Comparison of ENCODE assay signal across 12 cellular contexts in the genomic region with DNA sequence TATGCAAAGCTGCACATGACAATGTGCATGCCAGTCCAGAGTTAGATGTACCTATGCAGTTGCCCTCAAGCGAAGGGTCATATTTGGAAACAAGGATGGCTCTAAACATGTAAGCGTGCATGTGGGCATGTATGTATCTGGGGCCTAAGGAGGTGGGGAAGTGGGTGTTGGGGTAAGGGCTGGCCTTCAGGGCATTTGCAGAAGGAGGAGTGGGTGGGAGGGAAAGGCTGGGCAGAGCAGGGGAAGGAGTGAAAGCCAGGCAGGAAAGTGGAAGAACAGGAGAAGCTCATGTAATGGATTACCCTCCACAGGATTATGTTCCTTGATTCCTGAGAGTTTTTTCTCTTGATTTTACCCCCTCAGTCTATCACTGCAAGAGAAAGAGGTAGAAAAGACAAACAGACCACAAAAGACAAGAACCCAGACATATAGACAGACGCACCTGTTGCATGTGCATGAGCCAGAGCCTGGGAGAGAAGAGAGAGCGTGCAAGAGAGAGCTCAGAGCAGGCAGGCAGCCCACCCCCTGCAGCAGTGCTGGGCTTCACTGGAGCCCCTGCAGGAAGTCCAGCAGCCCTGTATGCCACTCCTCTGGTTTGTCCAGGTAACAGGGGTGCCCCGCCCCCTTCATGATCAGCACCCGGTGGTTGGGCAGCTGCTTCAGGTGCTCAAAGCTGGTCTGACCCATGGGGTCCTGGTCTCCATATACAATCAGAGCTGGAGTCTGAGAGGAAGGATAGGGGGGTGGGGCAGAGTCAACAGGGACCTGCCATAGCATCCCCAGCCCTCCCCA. TPM values are rescaled to one million over a fixed set of nuclear protein-coding genes. Genes with fewer than 3 reads are reported as not detected.
DNase-seq lines count a peak whose midpoint lies in the region; ATAC-seq, FAIRE-seq and TF ChIP-seq lines count a peak whose summit lies in the region.
"Had no signal": no experiment of that assay in that cellular context is flagged by ENCODE, and none has a peak within 500 bp of the region (broad histone marks: within the 10 kb centered on the region; RNA-seq: fewer than 3 reads in every experiment).

No MANE protein-coding gene starts in this region.

- no peak for ATAC-seq in left cardiac atrium
- ATAC-seq in RWPE2 (ENCODE audit: low read depth), result no peak
- ATAC-seq in GM21447 (IDR thresholded peaks at IDR 0.05; ENCODE audit: unreplicated experiment), result no peak

- H3K27me3 ChIP-seq in left ventricle myocardium inferior (ENCODE audit: low read depth), result no peaks in the 10 kb centered on the region
- no peaks in the 10 kb centered on the region for H3K27me3 ChIP-seq in RWPE2 (ENCODE audit: insufficient read depth, poor library complexity, severe bottlenecking)
- H3K27me3 ChIP-seq: SJSA1 had no signal

- DNase-seq in left ventricle myocardium inferior (no peak), left cardiac atrium (no peak), RWPE2 (ENCODE audit: low spot score) (no peak), urothelium cell line (ENCODE audit: low spot score) (no peak), islet precursor cell (no peak), OCI-M2 (lab: John Stamatoyannopoulos, UW; ENCODE audit: unreplicated experiment) (no peak)
- DNase-seq: activated CD8-positive, alpha-beta memory T cell treated with anti-CD3 and anti-CD28 coated beads, Interleukin-2, amount 50 U/mL, for 4 hours; DMS79; HCEC 1CT had no signal

- peaks cover 85% of the 10 kb centered on the region for H3K4me1 ChIP-seq in left ventricle myocardium inferior
- peaks cover 1% of the 10 kb centered on the region for H3K4me1 ChIP-seq in RWPE2 (ENCODE audit: insufficient read depth, poor library complexity, severe bottlenecking)

- no peaks in the 10 kb centered on the region for H3K36me3 ChIP-seq in left ventricle myocardium inferior
- H3K36me3 ChIP-seq in RWPE2 (ENCODE audit: low read depth), result no peaks in the 10 kb centered on the region

- FAIRE-seq in urothelium cell line (lab: Jason Lieb, UNC), result peak; percentile 42

- H3K4me3 ChIP-seq in left ventricle myocardium inferior (no peak overlapping the region), RWPE2 (ENCODE audit: severe bottlenecking) (no peak overlapping the region), iPS-18c (ENCODE audit: insufficient read depth, low read depth, low read length) (0 out of 2 replicates have a peak overlapping the region, but pooled peaks have one; percentile 76)

- intact Hi-C loops in left ventricle myocardium inferior (cut with micrococcal nuclease) (no loop called here), left cardiac atrium (cut with DNase I) (no loop called here)

- H3K27ac ChIP-seq in left ventricle myocardium inferior (replicated peaks), result peak overlapping the region; percentile 98
- H3K27ac ChIP-seq in RWPE2 (ENCODE audit: poor library complexity, severe bottlenecking), result peak overlapping the region; percentile 75
- H3K27ac ChIP-seq: SJSA1 had no signal

- H3K9me3 ChIP-seq in left ventricle myocardium inferior (replicated peaks) (no peaks in the 10 kb centered on the region), RWPE2 (ENCODE audit: severe bottlenecking) (no peaks in the 10 kb centered on the region), iPS-18c (ENCODE audit: control insufficient read depth, insufficient read depth, low read length) (no peaks in the 10 kb centered on the region)
- H3K9me3 ChIP-seq: SJSA1 had no signal

- no peak for TF ChIP-seq CTCF in left ventricle myocardium inferior (IDR thresholded peaks at IDR 0.05; ENCODE audit: borderline replicate concordance)
- TF ChIP-seq CTCF in RWPE2 (IDR thresholded peaks at IDR 0.05; ENCODE audit: poor library complexity, severe bottlenecking), result no peak

RNA-seq across cellular contexts. Expression of a gene that starts 1.8 kb away (rescaled TPM):
- total RNA-seq in left ventricle myocardium inferior (73.0 TPM), left cardiac atrium (10 to 100 TPM; 49.1 to 68.3 TPM)

RNA-seq across cellular contexts. Expression of a gene that starts 4.8 kb away (rescaled TPM):
- total RNA-seq in left ventricle myocardium inferior (14.6 TPM), left cardiac atrium (10 to 100 TPM; 22.0 to 22.1 TPM)

RNA-seq across cellular contexts. Expression of a gene that starts 5.8 kb away (rescaled TPM):
- 25.8 TPM for total RNA-seq in left ventricle myocardium inferior
- total RNA-seq in left cardiac atrium, result 10 to 100 TPM; 18.1 to 18.3 TPM

RNA-seq across cellular contexts. Expression of a gene that starts 13.9 kb away (rescaled TPM):
- total RNA-seq in left ventricle myocardium inferior (0.16 TPM), left cardiac atrium (under 1 TPM in 1 of 2 donors, not detected in 1; 0.53 TPM)
- total RNA-seq: SJSA1 had no signal

RNA-seq across cellular contexts. Expression of a gene that starts 14.3 kb away (rescaled TPM):
- total RNA-seq in left ventricle myocardium inferior, result 20.2 TPM
- 10 to 100 TPM; 21.8 to 24.8 TPM for total RNA-seq in left cardiac atrium
